9 cellular contexts compared by ENCODE assay signal in the genomic region with DNA sequence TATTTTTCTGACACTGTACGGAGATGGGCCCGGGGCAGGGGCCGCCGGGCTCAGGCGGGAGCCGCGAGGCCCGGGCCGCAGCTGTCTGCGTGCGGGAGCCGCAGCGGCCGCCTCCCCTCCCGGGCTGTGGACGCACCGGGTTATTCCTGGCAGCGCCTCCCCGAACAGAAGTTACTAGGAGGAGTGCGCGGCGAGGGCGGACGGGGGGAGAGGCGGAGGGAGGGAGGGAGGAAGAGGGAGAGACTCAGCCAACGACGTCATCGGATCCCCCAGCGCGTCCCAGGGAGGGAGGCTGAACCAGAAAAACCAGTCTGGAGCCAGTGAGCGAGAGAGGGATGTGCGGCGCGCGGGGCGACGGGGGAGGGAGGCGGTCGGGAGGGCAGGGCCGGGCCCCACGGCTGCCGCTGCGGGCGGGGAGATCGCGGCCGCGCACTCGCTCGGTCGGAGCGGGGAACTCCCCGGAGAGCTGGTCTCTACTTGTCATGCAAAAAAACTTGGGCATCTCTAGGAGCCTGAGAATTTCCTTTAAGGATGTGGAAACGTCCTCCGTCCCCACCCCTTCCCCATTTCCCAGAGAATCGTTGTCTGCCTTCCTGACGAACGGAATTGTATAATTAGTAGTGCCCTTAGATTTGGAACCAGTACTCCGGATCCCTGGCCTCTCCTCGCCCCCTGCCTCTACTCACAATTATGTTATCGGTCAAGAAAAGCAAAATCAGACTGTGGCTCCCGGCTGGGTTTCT. TPM values are rescaled to one million over a fixed set of nuclear protein-coding genes. Genes with fewer than 3 reads are reported as not detected.
DNase-seq lines count a peak whose midpoint lies in the region; ATAC-seq and FAIRE-seq lines count a peak whose summit lies in the region.
"Had no signal": no experiment of that assay in that cellular context is flagged by ENCODE, and none has a peak within 500 bp of the region (broad histone marks: within the 10 kb centered on the region; RNA-seq: fewer than 3 reads in every experiment).

No MANE protein-coding gene starts in this region.

- peak overlapping the region; percentile 95 to 98 for H3K4me3 Mint-ChIP-seq in activated T-cell treated with anti-CD3 and anti-CD28 coated beads, Interleukin-2, amount 50 U/mL, for 72 hours

- peaks cover 3% of the 10 kb centered on the region in 2 donors for H3K36me3 Mint-ChIP-seq in activated T-cell treated with anti-CD3 and anti-CD28 coated beads, Interleukin-2, amount 50 U/mL, for 72 hours (ENCODE audit: insufficient read depth in 2 of 2)

- ATAC-seq in GM19467 (IDR thresholded peaks at IDR 0.05; ENCODE audit: unreplicated experiment) (peak; percentile 21), esophagus mucosa (peak; percentile 94)
- ATAC-seq in activated T-cell treated with anti-CD3 and anti-CD28 coated beads, Interleukin-2, amount 50 U/mL, for 72 hours (replicated peaks in 1 of 2): peak; percentile 47 to 50

- H3K27ac ChIP-seq in muscle layer of colon (ENCODE audit: low read depth, low read length): peak overlapping the region; percentile 99

- FAIRE-seq in HTR-8/SVneo (lab: Jason Lieb, UNC): peak; percentile 73
- FAIRE-seq: TTC549 had no signal

- peak; percentile 82 for DNase-seq in CD1c-positive myeloid dendritic cell (ENCODE audit: extremely low spot score)
- DNase-seq in HTR-8/SVneo (ENCODE audit: insufficient read length, low spot score): peak; percentile 86
- DNase-seq in OCI-M1 (lab: John Stamatoyannopoulos, UW): peak; percentile 97
- peak; percentile 87 for DNase-seq in activated T-cell treated with anti-CD3 and anti-CD28 coated beads, Interleukin-2, amount 50 U/mL, for 72 hours
- DNase-seq in stimulated activated CD8-positive, alpha-beta memory T cell treated with anti-CD3 and anti-CD28 coated beads, Interleukin-4, amount 100 ng/mL, for 4 hours (ENCODE audit: low read depth in 2 of 2, low spot score in 1 of 2): peak; percentile 72 to 82

- H3K4me1 ChIP-seq in muscle layer of colon (ENCODE audit: insufficient read depth, low read length): peaks cover 18% of the 10 kb centered on the region

- peak overlapping the region; percentile 99 for H3K9ac ChIP-seq in muscle layer of colon (ENCODE audit: low read length)

- H3K4me3 ChIP-seq in muscle layer of colon (ENCODE audit: low read depth in 1 of 2, low read length in 2 of 2): peak overlapping the region; percentile 90 to 95

- H3K27me3 ChIP-seq in muscle layer of colon (ENCODE audit: control insufficient read depth in 1 of 2, insufficient read depth in 2 of 2, low read length in 2 of 2): no peaks in the 10 kb centered on the region

- H3K4me1 Mint-ChIP-seq in activated T-cell treated with anti-CD3 and anti-CD28 coated beads, Interleukin-2, amount 50 U/mL, for 72 hours (ENCODE audit: low read depth): peaks cover 46% of the 10 kb centered on the region

- H3K27ac Mint-ChIP-seq in activated T-cell treated with anti-CD3 and anti-CD28 coated beads, Interleukin-2, amount 50 U/mL, for 72 hours: peak overlapping the region; percentile 89

- no peaks in the 10 kb centered on the region for H3K27me3 Mint-ChIP-seq in activated T-cell treated with anti-CD3 and anti-CD28 coated beads, Interleukin-2, amount 50 U/mL, for 72 hours (ENCODE audit: low read depth)

- no peaks in the 10 kb centered on the region for H3K36me3 ChIP-seq in muscle layer of colon (ENCODE audit: insufficient read depth, low read length)

- H3K9me3 ChIP-seq in muscle layer of colon (ENCODE audit: low read length): no peaks in the 10 kb centered on the region

- no peaks in the 10 kb centered on the region for H3K9me3 Mint-ChIP-seq in activated T-cell treated with anti-CD3 and anti-CD28 coated beads, Interleukin-2, amount 50 U/mL, for 72 hours

RNA-seq across cellular contexts. Expression of gene HIVEP2, which starts 1.4 kb away (rescaled TPM):
- 10 to 100 TPM; 25.8 to 30.8 TPM for total RNA-seq in activated T-cell treated with anti-CD3 and anti-CD28 coated beads, Interleukin-2, amount 50 U/mL, for 72 hours
- total RNA-seq in esophagus mucosa: 12.2 TPM

Comparison
In these comparisons a context has a peak if more than half of its experiments do, and no peak if none do; other contexts are left out.
1. Peak in every context shown above with its lines: DNase-seq, ATAC-seq, H3K4me3 ChIP-seq and H3K27ac ChIP-seq.
2. ATAC-seq: peak in every context shown above with its lines; median percentile 94 in esophagus mucosa; 48 in activated T-cell treated with anti-CD3 and anti-CD28 coated beads, Interleukin-2, amount 50 U/mL, for 72 hours; 21 in GM19467.